In the genomic region with DNA sequence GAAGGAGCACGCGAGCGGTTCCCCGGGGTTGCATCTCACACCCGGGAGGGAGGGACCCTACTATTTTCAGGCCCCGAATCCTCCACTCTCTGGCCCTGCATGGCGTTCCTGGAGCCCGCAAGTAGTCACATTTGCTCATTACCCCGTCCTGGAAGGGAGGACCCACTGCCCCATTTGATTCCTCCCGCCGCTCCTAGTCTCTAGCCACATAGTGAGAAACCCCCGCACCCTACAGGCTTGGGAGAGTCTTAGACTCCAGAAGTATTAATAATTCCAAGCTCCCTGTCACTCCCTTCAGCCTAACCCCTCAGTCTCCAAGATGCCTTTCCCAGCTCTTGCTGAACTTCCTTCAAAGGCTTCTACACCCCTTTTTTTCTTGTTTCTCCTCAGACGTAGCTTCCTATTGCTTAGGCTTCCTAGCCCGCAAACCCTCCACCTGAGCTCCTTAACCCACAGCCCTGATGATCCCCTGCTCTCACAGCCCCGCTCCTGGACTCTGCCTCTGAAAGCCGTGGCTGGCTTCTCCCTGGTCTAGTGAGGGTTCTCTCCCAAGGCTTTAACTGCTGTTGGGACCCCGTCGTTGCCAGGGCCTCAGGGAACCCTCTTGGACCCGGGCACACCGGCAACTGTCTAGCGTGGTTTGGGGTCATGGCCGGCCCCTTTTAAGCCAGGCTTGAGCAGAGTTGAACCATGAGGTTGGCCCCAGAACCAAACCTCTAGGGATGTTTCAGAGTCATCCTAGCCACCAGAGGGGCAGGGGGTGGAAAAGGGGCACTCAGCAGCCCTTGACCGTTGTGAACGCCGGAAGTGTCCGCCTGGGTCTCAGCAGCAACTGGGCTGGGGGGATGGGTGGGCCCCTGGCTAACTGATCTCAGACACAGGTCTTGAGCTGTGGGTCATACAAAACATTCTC, we compare ENCODE assay signal across 7 cellular contexts. TPM values are rescaled to one million over a fixed set of nuclear protein-coding genes. Genes with fewer than 3 reads are reported as not detected.
DNase-seq lines count a peak whose midpoint lies in the region; TF ChIP-seq lines count a peak whose summit lies in the region.
"Had no signal": no experiment of that assay in that cellular context is flagged by ENCODE, and none has a peak within 500 bp of the region (broad histone marks: within the 10 kb centered on the region; RNA-seq: fewer than 3 reads in every experiment).

No MANE protein-coding gene starts in this region.

- H3K27ac ChIP-seq in HUES64 (ENCODE audit: low read depth, low read length) = peak overlapping the region; percentile 99; the same call in 1 of the 2 replicates
- peak overlapping the region; percentile 92 to 95 for H3K27ac ChIP-seq in prostate gland

- H3K9ac ChIP-seq in HUES64 (ENCODE audit: low read depth, low read length) = peak overlapping the region; percentile 84

- H3K4me3 ChIP-seq in HUES64 (ENCODE audit: low read length) (peak overlapping the region; percentile 78), prostate gland (peak overlapping the region; percentile 77 to 93)

- DNase-seq in AG20443 (ENCODE audit: low spot score) (peak; percentile 54), dedifferentiated amniotic fluid mesenchymal stem cell (ENCODE audit: extremely low spot score) (peak; percentile 28), prostate gland (ENCODE audit: low spot score) (no peak), NCI-H187 treated with DMSO at 0.1 percent for 48 hours (lab: John Stamatoyannopoulos, UW) (no peak), NCI-H1436 (lab: John Stamatoyannopoulos, UW) (no peak)

- 17% methylated on average over 26 of the region's 26 CpGs for WGBS in HUES64
- 14% methylated on average over 26 of the region's 26 CpGs for WGBS in prostate gland

- H3K36me3 ChIP-seq in HUES64 (ENCODE audit: insufficient read depth, low read length) (peaks cover 7% of the 10 kb centered on the region; the same call in 1 of the 2 replicates), prostate gland (no peaks in the 10 kb centered on the region)

- TF ChIP-seq POLR2A in prostate gland (IDR thresholded peaks at IDR 0.05) = no peak

- intact Hi-C loops in prostate gland (cut with DNase I) = no loop called here

- H3K9me3 ChIP-seq in HUES64 (ENCODE audit: insufficient read depth, low read depth, low read length) (no peaks in the 10 kb centered on the region), prostate gland (no peaks in the 10 kb centered on the region)

- no peaks in the 10 kb centered on the region for H3K27me3 ChIP-seq in HUES64 (ENCODE audit: insufficient read depth, low read length)
- H3K27me3 ChIP-seq in prostate gland (replicated peaks; ENCODE audit: insufficient read depth) = no peaks in the 10 kb centered on the region

- H3K4me1 ChIP-seq in HUES64 (ENCODE audit: insufficient read depth, low read length) = no peaks in the 10 kb centered on the region
- peaks cover 20% of the 10 kb centered on the region for H3K4me1 ChIP-seq in prostate gland (replicated peaks)

- no peak for TF ChIP-seq CTCF in prostate gland (IDR thresholded peaks at IDR 0.05)

RNA-seq across cellular contexts. Expression of a gene that starts 0.9 kb away (rescaled TPM):
- 30.5 TPM for polyA plus RNA-seq in HUES64 (2013, experiment 1 of 2)
- polyA plus RNA-seq in HUES64 (2013, experiment 2 of 2) = 32.1 TPM
- total RNA-seq in prostate gland = 100 to 1,000 TPM in 1 of 2 donors, 10 to 100 TPM in 1; 43.9 to 146 TPM

RNA-seq across cellular contexts. Expression of a gene that starts 29.6 kb away (rescaled TPM):
- polyA plus RNA-seq in HUES64 (2013, experiment 1 of 2) = not detected
- not detected for polyA plus RNA-seq in HUES64 (2013, experiment 2 of 2)
- not detected for total RNA-seq in prostate gland
- total RNA-seq: HT1080 had no signal

RNA-seq across cellular contexts. Expression of a gene that starts 30.0 kb away (rescaled TPM):
- 21.7 TPM for polyA plus RNA-seq in HUES64 (2013, experiment 1 of 2)
- 30.1 TPM for polyA plus RNA-seq in HUES64 (2013, experiment 2 of 2)
- total RNA-seq in prostate gland = 10 to 100 TPM; 10.9 to 12.0 TPM

RNA-seq across cellular contexts. Expression of a gene that starts 49.0 kb away (rescaled TPM):
- 34.5 TPM for polyA plus RNA-seq in HUES64 (2013, experiment 1 of 2)
- polyA plus RNA-seq in HUES64 (2013, experiment 2 of 2) = 38.5 TPM
- total RNA-seq in prostate gland = 10 to 100 TPM; 12.9 to 87.8 TPM

RNA-seq across cellular contexts. Expression of a gene that starts 49.2 kb away (rescaled TPM):
- 10.7 TPM for polyA plus RNA-seq in HUES64 (2013, experiment 1 of 2)
- 14.1 TPM for polyA plus RNA-seq in HUES64 (2013, experiment 2 of 2)
- total RNA-seq in prostate gland = 10 to 100 TPM; 28.6 to 97.0 TPM

Comparison
In these comparisons a context has a peak if more than half of its experiments do, and no peak if none do; other contexts are left out.
1. DNase-seq: peak in AG20443 (single experiment) and dedifferentiated amniotic fluid mesenchymal stem cell (single experiment); none in prostate gland (single experiment), NCI-H187 treated with DMSO at 0.1 percent for 48 hours (single experiment) and NCI-H1436 (single experiment).